ENCODE assay signal across 31 cellular contexts in genomic region chr5:62258654-62259053, GRCh38.
"Had no signal": no experiment of that assay in that cellular context is flagged by ENCODE, and none has a peak within 500 bp of the region (broad histone marks: within the 10 kb centered on the region; RNA-seq: fewer than 3 reads in every experiment).

No MANE protein-coding gene starts in this region.

- H3K27me3 ChIP-seq: gastroesophageal sphincter, hepatocyte, neutrophil, ovary, suprapubic skin, tibial artery, upper lobe of right lung had no signal

- H3K4me3 Mint-ChIP-seq: activated CD4-positive, alpha-beta memory T cell treated with anti-CD3 and anti-CD28 coated beads, Interleukin-2, amount 10 ng/mL, durations not matched to agents 7 days and 5 days; activated CD8-positive, alpha-beta memory T cell treated with anti-CD3 and anti-CD28 coated beads, Interleukin-2, amount 10 ng/mL, durations not matched to agents 7 days and 5 days; effector memory CD8-positive, alpha-beta T cell; nephron progenitor cell; stimulated activated effector memory CD8-positive, alpha-beta T cell treated with anti-CD3 and anti-CD28 coated beads, Interleukin-12 subunit alpha, Interleukin-12 subunit beta, amount 100 ng/mL, for 72 hours; WTC11 had no signal

- H3K27ac Mint-ChIP-seq: activated CD4-positive, alpha-beta memory T cell treated with anti-CD3 and anti-CD28 coated beads, Interleukin-2, amount 10 ng/mL, durations not matched to agents 7 days and 5 days; activated CD8-positive, alpha-beta memory T cell treated with anti-CD3 and anti-CD28 coated beads, Interleukin-2, amount 10 ng/mL, durations not matched to agents 7 days and 5 days; activated T-cell treated with anti-CD3 and anti-CD28 coated beads, Interleukin-2, amount 50 U/mL, for 72 hours; nephron progenitor cell; stimulated activated effector memory CD8-positive, alpha-beta T cell treated with anti-CD3 and anti-CD28 coated beads, Interleukin-12 subunit alpha, Interleukin-12 subunit beta, amount 100 ng/mL, for 72 hours; WTC11 had no signal

- H3K9me3 ChIP-seq: gastroesophageal sphincter, left ventricle myocardium inferior, neutrophil, ovary, prostate gland, suprapubic skin, tibial artery, upper lobe of right lung had no signal

- ATAC-seq: activated CD8-positive, alpha-beta memory T cell treated with anti-CD3 and anti-CD28 coated beads, Interleukin-2, amount 10 ng/mL, durations not matched to agents 7 days and 5 days; activated T-cell treated with anti-CD3 and anti-CD28 coated beads, Interleukin-2, amount 50 U/mL, for 72 hours; effector memory CD8-positive, alpha-beta T cell; gastroesophageal sphincter; sciatic nerve; stimulated activated effector memory CD8-positive, alpha-beta T cell treated with anti-CD3 and anti-CD28 coated beads, Interleukin-12 subunit alpha, Interleukin-12 subunit beta, amount 100 ng/mL, for 72 hours; upper lobe of right lung; WTC11 had no signal

- H3K27me3 Mint-ChIP-seq: activated CD4-positive, alpha-beta memory T cell treated with anti-CD3 and anti-CD28 coated beads, Interleukin-2, amount 10 ng/mL, durations not matched to agents 7 days and 5 days; activated CD8-positive, alpha-beta memory T cell treated with anti-CD3 and anti-CD28 coated beads, Interleukin-2, amount 10 ng/mL, durations not matched to agents 7 days and 5 days; effector memory CD8-positive, alpha-beta T cell had no signal

- H3K36me3 Mint-ChIP-seq: stimulated activated effector memory CD8-positive, alpha-beta T cell treated with anti-CD3 and anti-CD28 coated beads, Interleukin-12 subunit alpha, Interleukin-12 subunit beta, amount 100 ng/mL, for 72 hours; WTC11 had no signal

- H3K9me3 Mint-ChIP-seq: effector memory CD8-positive, alpha-beta T cell; nephron progenitor cell; WTC11 had no signal

- H3K4me1 ChIP-seq: prostate gland, upper lobe of right lung had no signal

- H3K27ac ChIP-seq: gastroesophageal sphincter, hepatocyte, left ventricle myocardium inferior, neutrophil, ovary, prostate gland, SK-N-MC, suprapubic skin, tibial artery, upper lobe of right lung had no signal

- H3K36me3 ChIP-seq: gastroesophageal sphincter, left ventricle myocardium inferior, neutrophil, ovary, prostate gland, suprapubic skin, tibial artery, upper lobe of right lung had no signal

- H3K4me3 ChIP-seq: gastroesophageal sphincter, hepatocyte, left ventricle myocardium inferior, lung, ovary, prostate gland, SK-N-MC, skin epidermis, suprapubic skin, tibial artery, upper lobe of right lung had no signal

- DNase-seq: activated CD4-positive, alpha-beta memory T cell treated with anti-CD3 and anti-CD28 coated beads, Interleukin-2, amount 10 ng/mL, durations not matched to agents 7 days and 5 days; activated CD8-positive, alpha-beta memory T cell treated with anti-CD3 and anti-CD28 coated beads, Interleukin-2, amount 10 ng/mL, durations not matched to agents 7 days and 5 days; activated effector memory CD4-positive, alpha-beta T cell treated with anti-CD3 and anti-CD28 coated beads, Interleukin-2, amount 50 U/mL, for 16 hours; activated naive CD4-positive, alpha-beta T cell treated with anti-CD3 and anti-CD28 coated beads, Interleukin-2, amount 50 U/mL, for 16 hours; activated T-cell treated with anti-CD3 and anti-CD28 coated beads for 4 hours; activated T-cell treated with anti-CD3 and anti-CD28 coated beads, Interleukin-2, amount 50 U/mL, for 72 hours; caudate nucleus; cortex of kidney; effector memory CD8-positive, alpha-beta T cell; erythroblast; islet precursor cell; left ventricle myocardium inferior; mesendoderm; nephron progenitor cell; ovary; retina; stimulated activated CD4-positive, alpha-beta T cell treated with anti-CD3 and anti-CD28 coated beads, Interleukin-12 subunit alpha, Interleukin-12 subunit beta, amount 100 ng/mL, for 4 hours; stimulated activated CD4-positive, alpha-beta T cell treated with anti-CD3 and anti-CD28 coated beads, Interleukin-4, amount 100 ng/mL, for 24 hours; tibial artery; upper lobe of right lung had no signal
